In the genomic region with DNA sequence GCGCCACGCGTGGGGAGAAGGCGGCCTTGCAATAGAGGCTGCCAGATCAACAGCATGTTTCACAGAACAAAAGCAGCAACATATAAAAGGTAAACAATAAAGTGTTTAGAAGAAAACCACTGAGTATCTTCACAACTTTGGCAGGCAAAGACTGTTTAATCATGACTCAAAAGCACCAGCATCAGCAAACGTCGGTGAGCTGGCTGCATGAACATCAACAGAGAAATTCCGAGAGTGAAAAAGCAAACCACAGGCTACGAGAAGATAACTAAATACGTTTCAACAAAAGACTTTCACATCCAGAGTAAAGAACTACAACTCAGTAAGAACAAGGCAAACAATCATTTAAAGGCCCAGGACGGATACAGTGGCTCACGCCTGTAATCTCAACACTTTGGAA, we compare ENCODE assay signal across 24 cellular contexts.
"Had no signal": no experiment of that assay in that cellular context is flagged by ENCODE, and none has a peak within 500 bp of the region (broad histone marks: within the 10 kb centered on the region; RNA-seq: fewer than 3 reads in every experiment).

No MANE protein-coding gene starts in this region.

- H3K4me1 ChIP-seq: testis had no signal

- H3K36me3 ChIP-seq: vagina had no signal

- ATAC-seq: activated CD4-positive, alpha-beta T cell treated with anti-CD3 and anti-CD28 coated beads for 36 hours; activated T-cell treated with anti-CD3 and anti-CD28 coated beads, Interleukin-2, amount 50 U/mL, for 4 hours; left lung; naive thymus-derived CD4-positive, alpha-beta T cell; stimulated activated naive B cell treated with anti-CD40 and anti-IgM and Interleukin-4, amounts not matched to agents 10 μg/mL and 1 μg/mL and 100 μg/mL, for 72 hours had no signal

- H3K27me3 ChIP-seq: left lung, sigmoid colon, testis, vagina had no signal

- H3K9me3 ChIP-seq: testis, vagina had no signal

- H3K27ac ChIP-seq: left lung, sigmoid colon, testis, vagina had no signal

- DNase-seq: activated B cell treated with CpG ODN at 0.5 μM for 24 hours; activated CD4-positive, alpha-beta T cell treated with anti-CD3 and anti-CD28 coated beads for 36 hours; activated CD4-positive, alpha-beta T cell treated with anti-CD3 and anti-CD28 coated beads, Interleukin-2, amount 50 U/mL, for 48 hours; activated CD8-positive, alpha-beta memory T cell treated with anti-CD3 and anti-CD28 coated beads, Interleukin-2, amount 50 U/mL, for 48 hours; activated naive CD4-positive, alpha-beta T cell; activated T-cell treated with anti-CD3 and anti-CD28 coated beads, Interleukin-2, amount 50 U/mL, for 4 hours; amniotic stem cell; caudate nucleus; dermis blood vessel endothelial cell; effector CD8-positive, alpha-beta T cell; foreskin fibroblast; left lung; naive thymus-derived CD4-positive, alpha-beta T cell; occipital lobe; sigmoid colon; stimulated activated CD4-positive, alpha-beta T cell treated with anti-CD3 and anti-CD28 coated beads, Interleukin-15, amount 100 ng/mL, for 24 hours; stimulated activated CD8-positive, alpha-beta memory T cell treated with anti-CD3 and anti-CD28 coated beads, Interleukin-4, amount 100 ng/mL, for 48 hours; stimulated activated naive B cell treated with anti-CD40 and anti-IgM and Interleukin-4, amounts not matched to agents 10 μg/mL and 1 μg/mL and 100 μg/mL, for 72 hours; T-helper 9 cell; testis; trophoblast cell had no signal

- H3K4me2 ChIP-seq: smooth muscle cell had no signal

- H3K4me3 ChIP-seq: left lung, lung, sigmoid colon, smooth muscle cell, testis, vagina had no signal
